21 cellular contexts compared by ENCODE assay signal in the genomic region with DNA sequence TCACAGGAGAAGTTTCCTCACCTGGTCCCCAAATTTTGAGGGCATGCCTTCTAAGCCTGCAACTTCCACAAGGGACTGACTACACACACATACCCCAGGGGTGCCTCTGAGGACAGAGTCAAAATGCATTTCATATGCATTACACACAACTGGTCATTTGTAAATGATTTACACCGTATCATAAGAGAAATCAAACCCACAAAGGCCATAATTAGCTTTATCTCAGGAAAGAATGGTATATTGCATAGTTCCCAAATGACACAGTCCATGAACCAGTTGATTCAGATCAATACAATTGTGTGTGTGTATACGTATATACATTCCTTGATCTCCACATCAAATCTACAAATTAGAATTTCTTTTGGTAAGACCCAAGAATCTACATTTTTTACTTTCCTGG.
DNase-seq lines count a peak whose midpoint lies in the region; ATAC-seq lines count a peak whose summit lies in the region.
"Had no signal": no experiment of that assay in that cellular context is flagged by ENCODE, and none has a peak within 500 bp of the region (broad histone marks: within the 10 kb centered on the region; RNA-seq: fewer than 3 reads in every experiment).

No MANE protein-coding gene starts in this region.

- no peak for ATAC-seq in HG03280 (IDR thresholded peaks at IDR 0.05; ENCODE audit: unreplicated experiment)
- ATAC-seq: GM23338, Right ventricle myocardium inferior had no signal

- DNase-seq in EH (ENCODE audit: low read depth) (peak; percentile 71), HT-29 (ENCODE audit: low spot score) (peak; percentile 22), NCI-H2196 (lab: John Stamatoyannopoulos, UW; ENCODE audit: unreplicated experiment) (no peak), AG08396 (ENCODE audit: low spot score) (no peak), anterior cingulate cortex (lab: John Stamatoyannopoulos, UW) (no peak)
- DNase-seq: AML-193; DMS79; KG1; NCI-H1092 treated with DMSO at 0.1 percent for 48 hours; NCI-H1436 treated with DMSO at 0.1 percent for 48 hours; NCI-H1930; NCI-H226; NCI-H510A treated with DMSO at 0.1 percent for 48 hours; NCI-H748 treated with DMSO at 0.1 percent for 48 hours; NK-92 treated with Interleukin-12 subunit alpha and Interleukin-12 subunit beta, amount 100 ng/mL, for 24 hours; Peyer's patch had no signal

- H3K27ac ChIP-seq in angular gyrus (ENCODE audit: low read depth, low read length): peak overlapping the region; percentile 2
- H3K27ac ChIP-seq: SJSA1 had no signal

Comparison
In these comparisons a context has a peak if more than half of its experiments do, and no peak if none do; other contexts are left out.
1. DNase-seq: peak in EH (single experiment) and HT-29 (single experiment); none in NCI-H2196 (single experiment), AG08396 (single experiment) and anterior cingulate cortex (0 of 58).